In genomic region chr16:63652091-63652490, GRCh38 we compare ENCODE assay signal across 9 cellular contexts.
"Had no signal": no experiment of that assay in that cellular context is flagged by ENCODE, and none has a peak within 500 bp of the region (broad histone marks: within the 10 kb centered on the region; RNA-seq: fewer than 3 reads in every experiment).

No MANE protein-coding gene starts in this region.

- H3K27me3 ChIP-seq: adrenal gland, esophagus muscularis mucosa, testis had no signal

- H3K27ac ChIP-seq: adrenal gland, esophagus muscularis mucosa, testis had no signal

- DNase-seq: activated CD4-positive, alpha-beta T cell treated with anti-CD3 and anti-CD28 coated beads, Interleukin-2, amount 10 ng/mL, durations not matched to agents 7 days and 5 days; activated CD4-positive, CD25-positive, alpha-beta regulatory T cell; activated naive CD4-positive, alpha-beta T cell treated with anti-CD3 and anti-CD28 coated beads, Interleukin-2, amount 50 U/mL, for 16 hours; adrenal gland; stimulated activated CD4-positive, alpha-beta T cell treated with anti-CD3 and anti-CD28 coated beads, Interleukin-4, amount 100 ng/mL, for 1 hour; stimulated activated CD8-positive, alpha-beta memory T cell treated with anti-CD3 and anti-CD28 coated beads, Interleukin-4, amount 100 ng/mL, for 48 hours; stimulated activated naive CD8-positive, alpha-beta T cell treated with anti-CD3 and anti-CD28 coated beads, Interleukin-15, Interleukin-2, amounts not matched to agents 100 U/mL and 50 U/mL, for 24 hours; testis had no signal

- H3K36me3 ChIP-seq: adrenal gland, esophagus muscularis mucosa had no signal

- H3K4me3 ChIP-seq: adrenal gland, esophagus muscularis mucosa, testis had no signal

- ATAC-seq: stimulated activated naive CD8-positive, alpha-beta T cell treated with anti-CD3 and anti-CD28 coated beads, Interleukin-15, Interleukin-2, amounts not matched to agents 100 U/mL and 50 U/mL, for 24 hours had no signal

- H3K4me1 ChIP-seq: adrenal gland, esophagus muscularis mucosa, testis had no signal
